8 cellular contexts compared by ENCODE assay signal in genomic region chr3:115146418-115147328, GRCh38.
A peak's percentile ranks its signal among the peaks of the same experiment; 100 is the strongest.
DNase-seq lines count a peak whose midpoint lies in the region; ATAC-seq and TF ChIP-seq lines count a peak whose summit lies in the region.

Gene ZBTB20 (minus strand): TSS chr3:115147288.

- peak within 1 kb of the TSS; percentile 63 for H3K27ac ChIP-seq in OCI-LY3 (ENCODE audit: low read length)
- peak within 1 kb of the TSS; percentile 98 for H3K27ac ChIP-seq in muscle layer of colon (ENCODE audit: low read depth, low read length)

- H3K36me3 ChIP-seq in OCI-LY3 (replicated peaks; ENCODE audit: low read depth, low read length): no peaks in the 10 kb centered on the region
- H3K36me3 ChIP-seq in muscle layer of colon (ENCODE audit: insufficient read depth, low read length): no peaks in the 10 kb centered on the region

- no peaks in the 10 kb centered on the region for H4K20me1 ChIP-seq in OCI-LY3 (ENCODE audit: insufficient read depth, low read length)

- peak; percentile 57 for TF ChIP-seq POLR2A in GM19099 (IDR thresholded peaks at IDR 0.05; ENCODE audit: extremely low read depth, insufficient read length, low read depth)
- peak; percentile 54 for TF ChIP-seq POLR2A in erythroblast (IDR thresholded peaks at IDR 0.05; ENCODE audit: low read length)

- peak; percentile 24 for ATAC-seq in HG03442 (IDR thresholded peaks at IDR 0.05; ENCODE audit: unreplicated experiment)

- H3K9me3 ChIP-seq in OCI-LY3 (ENCODE audit: insufficient read depth, low read length) (no peaks in the 10 kb centered on the region), muscle layer of colon (ENCODE audit: low read length) (no peaks in the 10 kb centered on the region)

- H3K9ac ChIP-seq in OCI-LY3 (ENCODE audit: low read length): peak within 1 kb of the TSS; percentile 88
- H3K9ac ChIP-seq in muscle layer of colon (ENCODE audit: low read length): peak within 1 kb of the TSS; percentile 91

- H3K4me1 ChIP-seq in OCI-LY3 (ENCODE audit: low read length): peaks cover 10% of the 10 kb centered on the region
- peaks cover 25% of the 10 kb centered on the region for H3K4me1 ChIP-seq in muscle layer of colon (ENCODE audit: insufficient read depth, low read length)

- no peaks in the 10 kb centered on the region for H3K27me3 ChIP-seq in OCI-LY3 (ENCODE audit: low read depth, low read length)
- H3K27me3 ChIP-seq in muscle layer of colon (ENCODE audit: control insufficient read depth in 1 of 2, insufficient read depth in 2 of 2, low read length in 2 of 2): no peaks in the 10 kb centered on the region

- H3K4me2 ChIP-seq in OCI-LY3 (ENCODE audit: low read length): peak within 1 kb of the TSS; percentile 94

- DNase-seq in AG10803 (ENCODE audit: low read depth) (peak; percentile 79), activated T-cell treated with anti-CD3 and anti-CD28 coated beads for 48 hours (ENCODE audit: low read depth) (peak; percentile 61), erythroblast (lab: John Stamatoyannopoulos, UW) (peak; percentile 83 to 86)
- peak; percentile 51 to 65 for DNase-seq in stimulated activated CD8-positive, alpha-beta memory T cell treated with anti-CD3 and anti-CD28 coated beads, Interleukin-7, amount 100 ng/mL, for 4 hours (ENCODE audit: low read depth in 2 of 2)

- peak within 1 kb of the TSS; percentile 83 for H2AFZ ChIP-seq in OCI-LY3 (ENCODE audit: low read depth, low read length)

- H3K79me2 ChIP-seq in OCI-LY3 (ENCODE audit: low read length): peaks cover 4% of the 10 kb centered on the region; the same call in 1 of the 2 replicates

- TF ChIP-seq CTCF in AG10803 (conservative IDR thresholded peaks at IDR 0.05; ENCODE audit: low read length) (no peak), OCI-LY3 (IDR thresholded peaks at IDR 0.05; ENCODE audit: low read depth, low read length) (no peak)

- H3K4me3 ChIP-seq in AG10803 (ENCODE audit: low read length) (peak within 1 kb of the TSS; percentile 81), OCI-LY3 (ENCODE audit: low read length) (peak within 1 kb of the TSS; percentile 94), muscle layer of colon (ENCODE audit: low read depth in 1 of 2, low read length in 2 of 2) (peak within 1 kb of the TSS; percentile 50 to 96)

Comparison
In these comparisons a context has a peak if more than half of its experiments do, and no peak if none do; other contexts are left out.
1. Peak in every context shown above with its lines: DNase-seq, ATAC-seq, H3K4me3 ChIP-seq and H3K27ac ChIP-seq.